ENCODE assay signal across 1 cellular context in genomic region chr13:52450012-52450792, GRCh38.
TF ChIP-seq lines count a peak whose summit lies in the region.

TSS of gene VPS36 (minus strand) at chr13:52450634. CDS start at chr13:52450594, 40 bp downstream.

TF ChIP-seq in SK-N-SH, 30 proteins besides CTCF, POLR2A, EP300 and RAD21 (continued from another document):
- TF ChIP-seq REST (IDR thresholded peaks at IDR 0.05; ENCODE audit: low read depth, low read length) = peak; percentile 67
- peak; percentile 57; the same call in 1 of the 2 replicates for TF ChIP-seq FOXJ3 (CRISPR knock-in tag; IDR thresholded peaks at IDR 0.05)
- no peak for TF ChIP-seq MEF2A (IDR thresholded peaks at IDR 0.05; ENCODE audit: borderline replicate concordance, low read depth)
- peak; percentile 50 for TF ChIP-seq RCOR1 (IDR thresholded peaks at IDR 0.05; ENCODE audit: low read length)
- peak; percentile 87 for TF ChIP-seq NFIC (IDR thresholded peaks at IDR 0.05; ENCODE audit: borderline replicate concordance)
- TF ChIP-seq, protein P1, sequence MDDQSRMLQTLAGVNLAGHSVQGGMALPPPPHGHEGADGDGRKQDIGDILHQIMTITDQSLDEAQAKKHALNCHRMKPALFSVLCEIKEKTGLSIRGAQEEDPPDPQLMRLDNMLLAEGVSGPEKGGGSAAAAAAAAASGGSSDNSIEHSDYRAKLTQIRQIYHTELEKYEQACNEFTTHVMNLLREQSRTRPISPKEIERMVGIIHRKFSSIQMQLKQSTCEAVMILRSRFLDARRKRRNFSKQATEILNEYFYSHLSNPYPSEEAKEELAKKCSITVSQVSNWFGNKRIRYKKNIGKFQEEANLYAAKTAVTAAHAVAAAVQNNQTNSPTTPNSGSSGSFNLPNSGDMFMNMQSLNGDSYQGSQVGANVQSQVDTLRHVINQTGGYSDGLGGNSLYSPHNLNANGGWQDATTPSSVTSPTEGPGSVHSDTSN (IDR thresholded peaks at IDR 0.05) = no peak; the same call in 1 of the 2 replicates
- TF ChIP-seq TAF1 (IDR thresholded peaks at IDR 0.05; ENCODE audit: borderline replicate concordance, low read depth, low read length) = peak; percentile 82
- 0 out of 2 replicates have a peak, but pooled peaks have one; percentile 23 for TF ChIP-seq ZBTB33 (IDR thresholded peaks at IDR 0.05; ENCODE audit: borderline replicate concordance, low read depth)
- TF ChIP-seq IRF3 (IDR thresholded peaks at IDR 0.05; ENCODE audit: low read depth, low read length) = no peak
